In the genomic region with DNA sequence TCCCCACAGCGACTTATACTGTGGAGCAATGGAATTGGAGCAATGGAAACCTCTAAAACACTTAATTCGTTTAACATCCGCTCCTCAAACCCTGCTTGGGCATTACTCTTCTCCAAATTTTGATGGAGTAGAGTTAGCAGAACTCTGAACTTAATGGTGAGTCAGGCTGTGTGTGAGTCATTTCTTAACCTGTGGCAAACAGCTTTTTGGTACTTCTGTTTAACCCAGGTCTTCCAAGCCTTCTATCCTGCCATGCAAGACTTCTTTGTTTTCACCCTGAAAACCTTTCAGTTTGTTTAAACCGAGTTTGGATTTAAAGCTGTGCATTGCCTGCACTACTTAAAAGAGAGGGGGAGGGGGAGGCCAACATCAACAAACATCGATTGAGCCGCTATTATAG, we compare ENCODE assay signal across 18 cellular contexts. TPM values are rescaled to one million over a fixed set of nuclear protein-coding genes. Genes with fewer than 3 reads are reported as not detected.
DNase-seq lines count a peak whose midpoint lies in the region; ATAC-seq and TF ChIP-seq lines count a peak whose summit lies in the region.
"Had no signal": no experiment of that assay in that cellular context is flagged by ENCODE, and none has a peak within 500 bp of the region (broad histone marks: within the 10 kb centered on the region; RNA-seq: fewer than 3 reads in every experiment).

No MANE protein-coding gene starts in this region.

- POLR2A ChIA-PET in MCF 10A (lab: Yijun Ruan, JAX) = interaction anchor here (0.7 kb wide), 1 partner anchor 10 kb away, joined by 7 read pairs; no protein-coding TSS in a partner anchor

- DNase-seq in MCF 10A (ENCODE audit: unreplicated experiment) (peak; percentile 33), breast epithelium (ENCODE audit: low spot score in 2 of 2) (no peak), type B pancreatic cell (ENCODE audit: extremely low spot score, unreplicated experiment) (no peak), pons (ENCODE audit: low spot score) (no peak), WERI-Rb-1 (no peak)
- DNase-seq in T-helper 2 cell treated with Interferon-gamma antibody and Interleukin-4, amounts not matched to agents 5 μg/mL and 100 μg/mL, for 36 hours (ENCODE audit: low spot score) = no peak
- DNase-seq: CD8-positive, alpha-beta T cell; EL; foreskin fibroblast; HFFc6; NCI-H1092 treated with DMSO at 0.1 percent for 48 hours; stimulated activated naive B cell treated with anti-CD40 and anti-IgM and Interleukin-4, amounts not matched to agents 10 μg/mL and 1 μg/mL and 100 μg/mL, for 72 hours; uterus had no signal

- BruUV-seq in MCF 10A (replicated peaks; lab: Mats Ljungman, UMichigan) = no TSS peak

- CTCF ChIA-PET in MCF 10A (lab: Yijun Ruan, JAX) = no interaction called here

- H3K36me3 ChIP-seq in breast epithelium (no peaks in the 10 kb centered on the region), WERI-Rb-1 (no peaks in the 10 kb centered on the region)
- H3K36me3 ChIP-seq: cardiac muscle cell, uterus had no signal

- H3K27ac Mint-ChIP-seq in MCF 10A (ENCODE audit: low read depth, unreplicated experiment) (no peak overlapping the region), type B pancreatic cell (no peak overlapping the region)
- no peak overlapping the region for H3K27ac Mint-ChIP-seq in T-helper 2 cell treated with Interferon-gamma antibody and Interleukin-4, amounts not matched to agents 5 μg/mL and 100 μg/mL, for 36 hours
- H3K27ac Mint-ChIP-seq: activated naive CD4-positive, alpha-beta T cell treated with anti-CD3 and anti-CD28 coated beads, Interleukin-2, amount 50 U/mL, for 24 hours; CD8-positive, alpha-beta T cell; HFFc6; stimulated activated naive B cell treated with anti-CD40 and anti-IgM and Interleukin-4, amounts not matched to agents 10 μg/mL and 1 μg/mL and 100 μg/mL, for 72 hours had no signal

- no peaks in the 10 kb centered on the region for H3K9me3 ChIP-seq in breast epithelium
- no peaks in the 10 kb centered on the region for H3K9me3 ChIP-seq in WERI-Rb-1 (ENCODE audit: severe bottlenecking)
- H3K9me3 ChIP-seq: uterus had no signal

- no peak for TF ChIP-seq POLR2A in breast epithelium (IDR thresholded peaks at IDR 0.05)

- H3K4me1 Mint-ChIP-seq in MCF 10A (ENCODE audit: insufficient read depth, unreplicated experiment) = peaks cover 5% of the 10 kb centered on the region
- H3K4me1 Mint-ChIP-seq in T-helper 2 cell treated with Interferon-gamma antibody and Interleukin-4, amounts not matched to agents 5 μg/mL and 100 μg/mL, for 36 hours (ENCODE audit: low read depth) = peaks cover 25% of the 10 kb centered on the region
- H3K4me1 Mint-ChIP-seq in type B pancreatic cell (ENCODE audit: unreplicated experiment) = peaks cover 67% of the 10 kb centered on the region

- ATAC-seq in HG02759 (IDR thresholded peaks at IDR 0.05; ENCODE audit: unreplicated experiment) (peak; percentile 28), GM19324 (IDR thresholded peaks at IDR 0.05; ENCODE audit: low FRiP score, unreplicated experiment) (no peak)
- ATAC-seq: CD8-positive, alpha-beta T cell had no signal

- H3K9me3 Mint-ChIP-seq in MCF 10A (ENCODE audit: unreplicated experiment) (no peaks in the 10 kb centered on the region), type B pancreatic cell (no peaks in the 10 kb centered on the region)
- H3K9me3 Mint-ChIP-seq in T-helper 2 cell treated with Interferon-gamma antibody and Interleukin-4, amounts not matched to agents 5 μg/mL and 100 μg/mL, for 36 hours = no peaks in the 10 kb centered on the region
- H3K9me3 Mint-ChIP-seq: activated naive CD4-positive, alpha-beta T cell treated with anti-CD3 and anti-CD28 coated beads, Interleukin-2, amount 50 U/mL, for 24 hours; CD8-positive, alpha-beta T cell; HFFc6; stimulated activated naive B cell treated with anti-CD40 and anti-IgM and Interleukin-4, amounts not matched to agents 10 μg/mL and 1 μg/mL and 100 μg/mL, for 72 hours had no signal

- H3K4me3 ChIP-seq in breast epithelium (no peak overlapping the region), WERI-Rb-1 (ENCODE audit: low read depth, low read length) (no peak overlapping the region)
- H3K4me3 ChIP-seq: cardiac muscle cell, lung, uterus had no signal

- TF ChIP-seq CTCF in MCF 10A (IDR thresholded peaks at IDR 0.05; ENCODE audit: unreplicated experiment) (no peak), breast epithelium (IDR thresholded peaks at IDR 0.05) (no peak), type B pancreatic cell (conservative IDR thresholded peaks at IDR 0.05) (no peak), WERI-Rb-1 (IDR thresholded peaks at IDR 0.05; ENCODE audit: low read depth, low read length) (no peak)

- intact Hi-C loops in MCF 10A (cut with micrococcal nuclease) = no loop called here
- intact Hi-C loops in breast epithelium (cut with DNase I; ENCODE audit: low total_unique reads) = no loop called here

- H3K36me3 Mint-ChIP-seq in MCF 10A (ENCODE audit: insufficient read depth, unreplicated experiment) = no peaks in the 10 kb centered on the region
- H3K36me3 Mint-ChIP-seq in T-helper 2 cell treated with Interferon-gamma antibody and Interleukin-4, amounts not matched to agents 5 μg/mL and 100 μg/mL, for 36 hours (ENCODE audit: low read depth) = no peaks in the 10 kb centered on the region
- no peaks in the 10 kb centered on the region for H3K36me3 Mint-ChIP-seq in type B pancreatic cell
- H3K36me3 Mint-ChIP-seq: activated naive CD4-positive, alpha-beta T cell treated with anti-CD3 and anti-CD28 coated beads, Interleukin-2, amount 50 U/mL, for 24 hours; stimulated activated naive B cell treated with anti-CD40 and anti-IgM and Interleukin-4, amounts not matched to agents 10 μg/mL and 1 μg/mL and 100 μg/mL, for 72 hours had no signal

- no peak overlapping the region for H3K4me3 Mint-ChIP-seq in MCF 10A (ENCODE audit: unreplicated experiment)
- H3K4me3 Mint-ChIP-seq in T-helper 2 cell treated with Interferon-gamma antibody and Interleukin-4, amounts not matched to agents 5 μg/mL and 100 μg/mL, for 36 hours = peak overlapping the region; percentile 12
- peak overlapping the region; percentile 27 for H3K4me3 Mint-ChIP-seq in type B pancreatic cell
- H3K4me3 Mint-ChIP-seq: activated naive CD4-positive, alpha-beta T cell treated with anti-CD3 and anti-CD28 coated beads, Interleukin-2, amount 50 U/mL, for 24 hours; CD8-positive, alpha-beta T cell; HFFc6; stimulated activated naive B cell treated with anti-CD40 and anti-IgM and Interleukin-4, amounts not matched to agents 10 μg/mL and 1 μg/mL and 100 μg/mL, for 72 hours had no signal

- H3K27me3 Mint-ChIP-seq in MCF 10A (ENCODE audit: insufficient read depth, unreplicated experiment) (peaks cover 57% of the 10 kb centered on the region), type B pancreatic cell (no peaks in the 10 kb centered on the region)
- H3K27me3 Mint-ChIP-seq in T-helper 2 cell treated with Interferon-gamma antibody and Interleukin-4, amounts not matched to agents 5 μg/mL and 100 μg/mL, for 36 hours (ENCODE audit: low read depth) = peaks cover 8% of the 10 kb centered on the region
- H3K27me3 Mint-ChIP-seq: activated naive CD4-positive, alpha-beta T cell treated with anti-CD3 and anti-CD28 coated beads, Interleukin-2, amount 50 U/mL, for 24 hours had no signal

- no peaks in the 10 kb centered on the region for H3K4me1 ChIP-seq in breast epithelium
- H3K4me1 ChIP-seq: uterus had no signal

- peaks cover 0 to 63% of the 10 kb centered on the region in 2 donors for H3K27me3 ChIP-seq in breast epithelium
- peaks cover 10% of the 10 kb centered on the region for H3K27me3 ChIP-seq in WERI-Rb-1 (ENCODE audit: insufficient read depth, low read depth, severe bottlenecking)
- H3K27me3 ChIP-seq: cardiac muscle cell, uterus had no signal

- H3K27ac ChIP-seq in breast epithelium (no peak overlapping the region), WERI-Rb-1 (no peak overlapping the region)
- H3K27ac ChIP-seq: cardiac muscle cell, uterus had no signal

RNA-seq across cellular contexts. Expression of gene AMOT, which starts 3.6 kb away (rescaled TPM):
- total RNA-seq in MCF 10A (2022) = 0.09 TPM in 1 of 2 replicates, not detected in the other
- 10 to 100 TPM; 14.1 to 39.2 (median 23.0) TPM for total RNA-seq in breast epithelium
- 235 and 507 TPM in 2 replicates for total RNA-seq in type B pancreatic cell (ENCODE audit: low replicate concordance)

Comparison
In these comparisons a context has a peak if more than half of its experiments do, and no peak if none do; other contexts are left out.
1. RNA of gene AMOT, which starts 3.6 kb away (total RNA-seq): 235 to 507 TPM in type B pancreatic cell and 14.1 to 39.2 TPM in breast epithelium; 0.09 TPM in MCF 10A; every median in the first group is over 10 times any median in the second.